ENCODE assay signal across 13 cellular contexts in genomic region chr14:97306133-97306784, GRCh38.
DNase-seq lines count a peak whose midpoint lies in the region; ATAC-seq lines count a peak whose summit lies in the region.
"Had no signal": no experiment of that assay in that cellular context is flagged by ENCODE, and none has a peak within 500 bp of the region (broad histone marks: within the 10 kb centered on the region; RNA-seq: fewer than 3 reads in every experiment).

No MANE protein-coding gene starts in this region.

- peaks cover 24% of the 10 kb centered on the region for H3K4me1 Mint-ChIP-seq in activated naive CD4-positive, alpha-beta T cell treated with anti-CD3 and anti-CD28 coated beads for 36 hours (ENCODE audit: low read depth)
- peaks cover 11 to 31% (median 29%) of the 10 kb centered on the region in 3 donors for H3K4me1 Mint-ChIP-seq in T-cell
- H3K4me1 Mint-ChIP-seq in stimulated activated effector memory CD8-positive, alpha-beta T cell treated with anti-CD3 and anti-CD28 coated beads, Interleukin-12 subunit alpha, Interleukin-12 subunit beta, amount 100 ng/mL, for 72 hours: peaks cover 26% of the 10 kb centered on the region
- peaks cover 11 to 14% of the 10 kb centered on the region in 2 donors for H3K4me1 Mint-ChIP-seq in effector memory CD8-positive, alpha-beta T cell (ENCODE audit: low read depth in 2 of 2)

- CTCF ChIA-PET in activated naive CD4-positive, alpha-beta T cell treated with anti-CD3 and anti-CD28 coated beads for 36 hours (lab: Charles Lee): interaction anchor here (0.6 to 1.0 kb wide), 2 partner anchors 87 to 122 kb away, joined by 3 read pairs; no protein-coding TSS in a partner anchor
- CTCF ChIA-PET in T-cell (lab: Charles Lee): interaction anchor here in 1 of 2 donors (0.5 kb wide), 1 partner anchor 199 kb away, joined by 3 read pairs; no protein-coding TSS in a partner anchor

- peak overlapping the region; percentile 90 for H3K27ac Mint-ChIP-seq in activated naive CD4-positive, alpha-beta T cell treated with anti-CD3 and anti-CD28 coated beads for 36 hours
- peak overlapping the region in 1 of 2 donors; percentile 71 for H3K27ac Mint-ChIP-seq in T-cell
- peak overlapping the region; percentile 82 for H3K27ac Mint-ChIP-seq in stimulated activated effector memory CD8-positive, alpha-beta T cell treated with anti-CD3 and anti-CD28 coated beads, Interleukin-12 subunit alpha, Interleukin-12 subunit beta, amount 100 ng/mL, for 72 hours
- peak overlapping the region in 1 of 2 donors; percentile 72 for H3K27ac Mint-ChIP-seq in effector memory CD8-positive, alpha-beta T cell

- H3K9me3 Mint-ChIP-seq in activated naive CD4-positive, alpha-beta T cell treated with anti-CD3 and anti-CD28 coated beads for 36 hours: no peaks in the 10 kb centered on the region
- no peaks in the 10 kb centered on the region for H3K9me3 Mint-ChIP-seq in T-cell
- peaks cover 3% of the 10 kb centered on the region for H3K9me3 Mint-ChIP-seq in stimulated activated effector memory CD8-positive, alpha-beta T cell treated with anti-CD3 and anti-CD28 coated beads, Interleukin-12 subunit alpha, Interleukin-12 subunit beta, amount 100 ng/mL, for 72 hours
- H3K9me3 Mint-ChIP-seq in effector memory CD8-positive, alpha-beta T cell: no peaks in the 10 kb centered on the region

- intact Hi-C loops in activated naive CD4-positive, alpha-beta T cell treated with anti-CD3 and anti-CD28 coated beads for 36 hours (cut with micrococcal nuclease): loop anchor here (1.0 to 10.0 kb wide), 11 partner anchors 27 to 1966 kb away; partner anchors contain the start of gene BCL11B

- ATAC-seq in HG02678 (IDR thresholded peaks at IDR 0.05; ENCODE audit: unreplicated experiment) (peak; percentile 55), T-cell (replicated peaks in 1 of 4) (peak in 3 of 4 experiments; percentile 11 to 42 (median 29)), HG02588 (IDR thresholded peaks at IDR 0.05; ENCODE audit: unreplicated experiment) (no peak)
- ATAC-seq in stimulated activated effector memory CD8-positive, alpha-beta T cell treated with anti-CD3 and anti-CD28 coated beads, Interleukin-12 subunit alpha, Interleukin-12 subunit beta, amount 100 ng/mL, for 72 hours: peak; percentile 55
- ATAC-seq in effector memory CD8-positive, alpha-beta T cell (replicated peaks): no peak

- no peaks in the 10 kb centered on the region for H3K36me3 Mint-ChIP-seq in activated naive CD4-positive, alpha-beta T cell treated with anti-CD3 and anti-CD28 coated beads for 36 hours (ENCODE audit: low read depth)
- no peaks in the 10 kb centered on the region for H3K36me3 Mint-ChIP-seq in T-cell
- no peaks in the 10 kb centered on the region for H3K36me3 Mint-ChIP-seq in stimulated activated effector memory CD8-positive, alpha-beta T cell treated with anti-CD3 and anti-CD28 coated beads, Interleukin-12 subunit alpha, Interleukin-12 subunit beta, amount 100 ng/mL, for 72 hours
- H3K36me3 Mint-ChIP-seq in effector memory CD8-positive, alpha-beta T cell (ENCODE audit: insufficient read depth): no peaks in the 10 kb centered on the region

- no peaks in the 10 kb centered on the region for H3K27me3 Mint-ChIP-seq in activated naive CD4-positive, alpha-beta T cell treated with anti-CD3 and anti-CD28 coated beads for 36 hours (ENCODE audit: low read depth)
- no peaks in the 10 kb centered on the region for H3K27me3 Mint-ChIP-seq in T-cell
- no peaks in the 10 kb centered on the region for H3K27me3 Mint-ChIP-seq in effector memory CD8-positive, alpha-beta T cell

- no peak overlapping the region for H3K4me3 Mint-ChIP-seq in activated naive CD4-positive, alpha-beta T cell treated with anti-CD3 and anti-CD28 coated beads for 36 hours
- H3K4me3 Mint-ChIP-seq in T-cell: no peak overlapping the region
- H3K4me3 Mint-ChIP-seq in stimulated activated effector memory CD8-positive, alpha-beta T cell treated with anti-CD3 and anti-CD28 coated beads, Interleukin-12 subunit alpha, Interleukin-12 subunit beta, amount 100 ng/mL, for 72 hours: no peak overlapping the region
- no peak overlapping the region for H3K4me3 Mint-ChIP-seq in effector memory CD8-positive, alpha-beta T cell

- peak; percentile 57 for DNase-seq in activated naive CD4-positive, alpha-beta T cell treated with anti-CD3 and anti-CD28 coated beads for 36 hours
- DNase-seq in activated naive CD4-positive, alpha-beta T cell (lab: John Stamatoyannopoulos, UW): no peak
- DNase-seq in T-cell (no peak), NCI-H1048 (lab: John Stamatoyannopoulos, UW) (no peak)
- DNase-seq in stimulated activated effector memory CD8-positive, alpha-beta T cell treated with anti-CD3 and anti-CD28 coated beads, Interleukin-12 subunit alpha, Interleukin-12 subunit beta, amount 100 ng/mL, for 72 hours (ENCODE audit: low spot score in 2 of 2): no peak
- DNase-seq in effector memory CD8-positive, alpha-beta T cell: no peak
- DNase-seq: DMS79 treated with DMSO at 0.1 percent for 48 hours; foreskin fibroblast; NCI-H2081 treated with DMSO at 0.1 percent for 48 hours; posterior cingulate gyrus; stimulated activated naive CD4-positive, alpha-beta T cell treated with Interleukin-2 at 50 U/mL for 16 hours had no signal

- POLR2A ChIA-PET in T-cell (lab: Charles Lee): interaction anchor here in 1 of 2 donors (0.7 kb wide), 1 partner anchor 1498 kb away, joined by 7 read pairs; no protein-coding TSS in a partner anchor

Comparison
In these comparisons a context has a peak if more than half of its experiments do, and no peak if none do; other contexts are left out.
1. ATAC-seq: peak in HG02678 (single experiment), T-cell (3 of 4) and stimulated activated effector memory CD8-positive, alpha-beta T cell treated with anti-CD3 and anti-CD28 coated beads, Interleukin-12 subunit alpha, Interleukin-12 subunit beta, amount 100 ng/mL, for 72 hours (single experiment); none in effector memory CD8-positive, alpha-beta T cell (single experiment) and HG02588 (single experiment).